In the genomic region with DNA sequence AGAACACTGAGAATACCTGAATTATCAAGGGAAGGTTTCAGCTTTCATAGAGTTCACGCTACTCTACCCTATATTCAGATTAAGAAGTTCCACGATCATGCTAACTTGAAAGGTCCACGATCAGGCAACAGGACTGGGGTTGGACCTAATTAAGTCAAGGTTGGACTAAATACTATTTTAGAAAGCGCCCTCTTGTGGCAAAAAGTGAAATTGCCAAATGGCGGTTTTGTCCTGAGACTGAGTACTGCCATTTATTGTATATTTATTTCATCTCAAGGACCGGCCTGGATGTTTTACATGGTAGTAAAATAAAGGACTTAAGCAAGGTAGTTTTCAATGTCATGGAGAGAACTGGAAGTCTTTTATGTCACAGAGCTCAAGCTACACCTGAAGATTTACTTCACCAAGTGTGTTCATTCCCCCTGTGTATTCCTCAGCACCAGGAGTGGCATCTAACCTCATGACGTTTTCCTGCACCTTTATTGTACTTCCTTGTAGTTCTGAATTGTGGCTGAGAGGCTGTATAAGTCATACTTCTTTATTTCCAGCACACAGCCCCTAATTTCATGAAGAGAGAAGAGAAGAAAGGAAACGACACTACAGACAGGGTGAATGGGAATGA, we compare ENCODE assay signal across 8 cellular contexts. TPM values are rescaled to one million over a fixed set of nuclear protein-coding genes. Genes with fewer than 3 reads are reported as not detected.
A peak's percentile ranks its signal among the peaks of the same experiment; 100 is the strongest.
DNase-seq lines count a peak whose midpoint lies in the region; ATAC-seq, FAIRE-seq and TF ChIP-seq lines count a peak whose summit lies in the region.

No MANE protein-coding gene starts in this region.

- H3K4me2 ChIP-seq in GM23248 (ENCODE audit: unreplicated experiment) = no peak overlapping the region

- no peaks in the 10 kb centered on the region for H3K27me3 ChIP-seq in GM23248 (replicated peaks; ENCODE audit: insufficient read depth)

- no peak overlapping the region for H3K4me3 ChIP-seq in GM23248

- H3K9me2 ChIP-seq in GM23248 (ENCODE audit: insufficient read depth) = no peaks in the 10 kb centered on the region

- H2AFZ ChIP-seq in GM23248 = 0 out of 2 replicates have a peak overlapping the region, but pooled peaks have one; percentile 30

- peak; percentile 87 for TF ChIP-seq CTCF in osteocyte (IDR thresholded peaks at IDR 0.05)

- H3K9ac ChIP-seq in GM23248 = no peak overlapping the region

- H3F3A ChIP-seq in GM23248 (ENCODE audit: insufficient read depth) = no peaks in the 10 kb centered on the region

- no peaks in the 10 kb centered on the region for H3K36me3 ChIP-seq in GM23248 (ENCODE audit: low read depth)

- no peaks in the 10 kb centered on the region for H3K36me3 Mint-ChIP-seq in activated CD8-positive, alpha-beta T cell treated with anti-CD3 and anti-CD28 coated beads, Interleukin-2, amount 10 ng/mL, durations not matched to agents 7 days and 5 days (ENCODE audit: low read depth)
- H3K36me3 Mint-ChIP-seq in osteocyte (ENCODE audit: unreplicated experiment) = no peaks in the 10 kb centered on the region

- no peaks in the 10 kb centered on the region for H3K9me3 ChIP-seq in GM23248 (ENCODE audit: low read depth)

- no peaks in the 10 kb centered on the region for H3K79me2 ChIP-seq in GM23248 (ENCODE audit: insufficient read depth)

- no peaks in the 10 kb centered on the region for H4K20me1 ChIP-seq in GM23248 (ENCODE audit: insufficient read depth)

- in situ Hi-C loops in GM23248 (cut with MboI) = no loop called here

- no peaks in the 10 kb centered on the region for H3K9me3 Mint-ChIP-seq in activated CD8-positive, alpha-beta T cell treated with anti-CD3 and anti-CD28 coated beads, Interleukin-2, amount 10 ng/mL, durations not matched to agents 7 days and 5 days (ENCODE audit: insufficient read depth)
- no peaks in the 10 kb centered on the region for H3K9me3 Mint-ChIP-seq in osteocyte (ENCODE audit: unreplicated experiment)

- POLR2A ChIA-PET in activated CD8-positive, alpha-beta T cell treated with anti-CD3 and anti-CD28 coated beads, Interleukin-2, amount 10 ng/mL, durations not matched to agents 7 days and 5 days (lab: Charles Lee) = no interaction called here

- no peaks in the 10 kb centered on the region for H3K4me1 Mint-ChIP-seq in activated CD8-positive, alpha-beta T cell treated with anti-CD3 and anti-CD28 coated beads, Interleukin-2, amount 10 ng/mL, durations not matched to agents 7 days and 5 days (ENCODE audit: low read depth)
- H3K4me1 Mint-ChIP-seq in osteocyte (ENCODE audit: unreplicated experiment) = no peaks in the 10 kb centered on the region

- H3K27ac Mint-ChIP-seq in activated CD8-positive, alpha-beta T cell treated with anti-CD3 and anti-CD28 coated beads, Interleukin-2, amount 10 ng/mL, durations not matched to agents 7 days and 5 days = no peak overlapping the region
- no peak overlapping the region for H3K27ac Mint-ChIP-seq in osteocyte (ENCODE audit: unreplicated experiment)

- ATAC-seq in activated CD8-positive, alpha-beta T cell treated with anti-CD3 and anti-CD28 coated beads, Interleukin-2, amount 10 ng/mL, durations not matched to agents 7 days and 5 days = peak; percentile 51
- ATAC-seq in esophagus mucosa = peak; percentile 35
- ATAC-seq in HG03571 (IDR thresholded peaks at IDR 0.05; ENCODE audit: unreplicated experiment) = no peak

- H3K4me1 ChIP-seq in GM23248 (ENCODE audit: insufficient read depth) = no peaks in the 10 kb centered on the region

- FAIRE-seq in frontal cortex (lab: Jason Lieb, UNC) = no peak

- no peak overlapping the region for H3K4me3 Mint-ChIP-seq in activated CD8-positive, alpha-beta T cell treated with anti-CD3 and anti-CD28 coated beads, Interleukin-2, amount 10 ng/mL, durations not matched to agents 7 days and 5 days
- no peak overlapping the region for H3K4me3 Mint-ChIP-seq in osteocyte (ENCODE audit: unreplicated experiment)

- peaks cover 8% of the 10 kb centered on the region for H3K27me3 Mint-ChIP-seq in activated CD8-positive, alpha-beta T cell treated with anti-CD3 and anti-CD28 coated beads, Interleukin-2, amount 10 ng/mL, durations not matched to agents 7 days and 5 days (ENCODE audit: low read depth)
- H3K27me3 Mint-ChIP-seq in osteocyte (ENCODE audit: unreplicated experiment) = peaks cover 13% of the 10 kb centered on the region

- WGBS in GM23248 (ENCODE audit: low coverage in 1 of 2, low lambda C conversion rate in 2 of 2, missing lambda C conversion rate in 2 of 2), 2 experiments = 20 to 23% methylated on average over 8 of the region's 8 CpGs

- CTCF ChIA-PET in activated CD8-positive, alpha-beta T cell treated with anti-CD3 and anti-CD28 coated beads, Interleukin-2, amount 10 ng/mL, durations not matched to agents 7 days and 5 days (lab: Charles Lee) = interaction anchor here (1.0 to 1.5 kb wide), 5 partner anchors 8 to 313 kb away, joined by 3 to 7 read pairs (median 4); no protein-coding TSS in a partner anchor

- no peak overlapping the region for H3K27ac ChIP-seq in GM23248

- peak; percentile 52 for DNase-seq in D341Med (ENCODE audit: low spot score)
- peak; percentile 61 for DNase-seq in GM23248
- peak; percentile 58 for DNase-seq in NCI-H460 (ENCODE audit: extremely low read depth, low read depth)
- peak; percentile 69 for DNase-seq in activated CD8-positive, alpha-beta T cell treated with anti-CD3 and anti-CD28 coated beads, Interleukin-2, amount 10 ng/mL, durations not matched to agents 7 days and 5 days
- no peak for DNase-seq in osteocyte (ENCODE audit: extremely low spot score, unreplicated experiment)
- DNase-seq in frontal cortex (ENCODE audit: low spot score in 2 of 2) = no peak

RNA-seq across cellular contexts. Expression of a gene that starts 56.8 kb away (rescaled TPM):
- total RNA-seq in GM23248 (2014; rRNA removed; shearing (Covaris generic)) = not detected in 2 replicates
- polyA plus RNA-seq in GM23248 (2016; fragmentation: Nextera tagmentation; extraction: Ambion mirVana) = not detected in 2 replicates
- total RNA-seq in NCI-H460 (2014; rRNA removed; shearing (Covaris generic)) = 0.05 TPM in 1 of 2 replicates, not detected in the other
- not detected in 2 replicates for polyA plus RNA-seq in NCI-H460 (2014; cell fraction: nucleus; rRNA removed)
- total RNA-seq in activated CD8-positive, alpha-beta T cell treated with anti-CD3 and anti-CD28 coated beads, Interleukin-2, amount 10 ng/mL, durations not matched to agents 7 days and 5 days = not detected
- total RNA-seq in esophagus mucosa = not detected
- total RNA-seq in osteocyte = not detected in 2 replicates
- not detected for total RNA-seq in frontal cortex

Comparison
In these comparisons a context has a peak if more than half of its experiments do, and no peak if none do; other contexts are left out.
1. DNase-seq: peak in D341Med (single experiment), GM23248 (single experiment), NCI-H460 (single experiment) and activated CD8-positive, alpha-beta T cell treated with anti-CD3 and anti-CD28 coated beads, Interleukin-2, amount 10 ng/mL, durations not matched to agents 7 days and 5 days (single experiment); none in osteocyte (single experiment) and frontal cortex (0 of 2).